26 cellular contexts compared by ENCODE assay signal in genomic region chr3:11517601-11518000, GRCh38.
"Had no signal": no experiment of that assay in that cellular context is flagged by ENCODE, and none has a peak within 500 bp of the region (broad histone marks: within the 10 kb centered on the region; RNA-seq: fewer than 3 reads in every experiment).

No MANE protein-coding gene starts in this region.

- ATAC-seq: foreskin keratinocyte; left lobe of liver; lower lobe of right lung; mucosa of descending colon; natural killer cell treated with Interleukin-12 subunit alpha and Interleukin-12 subunit beta and Interleukin-15 and Interleukin-18, amount 100 ng/mL, for 72 hours; right cardiac atrium; stimulated activated naive B cell treated with anti-CD40 and anti-IgM and Interleukin-4, amounts not matched to agents 10 μg/mL and 1 μg/mL and 100 μg/mL, for 72 hours; T-cell had no signal

- H3K27ac ChIP-seq: esophagus muscularis mucosa, foreskin keratinocyte, lower lobe of right lung, parathyroid adenoma, stomach, tibial nerve had no signal

- H3K27me3 Mint-ChIP-seq: dendritic cell treated with granulocyte-macrophage colony-stimulating factor and Interleukin-4, amounts not matched to agents 40 ng/mL and 50 ng/mL, for 4 days; natural killer cell treated with Interleukin-12 subunit alpha and Interleukin-12 subunit beta and Interleukin-15 and Interleukin-18, amount 100 ng/mL, for 72 hours; stimulated activated naive B cell treated with anti-CD40 and anti-IgM and Interleukin-4, amounts not matched to agents 10 μg/mL and 1 μg/mL and 100 μg/mL, for 72 hours; T-cell had no signal

- H3K27me3 ChIP-seq: esophagus muscularis mucosa, foreskin keratinocyte, stomach, tibial nerve had no signal

- H3K9me3 Mint-ChIP-seq: dendritic cell treated with granulocyte-macrophage colony-stimulating factor and Interleukin-4, amounts not matched to agents 40 ng/mL and 50 ng/mL, for 4 days; natural killer cell treated with Interleukin-12 subunit alpha and Interleukin-12 subunit beta and Interleukin-15 and Interleukin-18, amount 100 ng/mL, for 72 hours; stimulated activated naive B cell treated with anti-CD40 and anti-IgM and Interleukin-4, amounts not matched to agents 10 μg/mL and 1 μg/mL and 100 μg/mL, for 72 hours; T-cell; T-helper 2 cell treated with Interferon-gamma antibody and Interleukin-4, amounts not matched to agents 5 μg/mL and 100 μg/mL, for 36 hours had no signal

- H3K36me3 Mint-ChIP-seq: natural killer cell treated with Interleukin-12 subunit alpha and Interleukin-12 subunit beta and Interleukin-15 and Interleukin-18, amount 100 ng/mL, for 72 hours had no signal

- DNase-seq: activated CD4-positive, alpha-beta T cell treated with anti-CD3 and anti-CD28 coated beads for 4 hours; activated CD4-positive, alpha-beta T cell treated with anti-CD3 and anti-CD28 coated beads, Interleukin-2, amount 50 U/mL, for 4 hours; activated CD4-positive, CD25-positive, alpha-beta regulatory T cell; activated CD8-positive, alpha-beta memory T cell treated with anti-CD3 and anti-CD28 coated beads for 24 hours; activated gamma-delta T cell treated with Interleukin-2 at 50 U/mL for 16 hours; activated naive CD4-positive, alpha-beta T cell treated with anti-CD3 and anti-CD28 coated beads, Interleukin-2, amount 50 U/mL, for 16 hours; activated T-cell treated with anti-CD3 and anti-CD28 coated beads, Interleukin-2, amount 50 U/mL, for 1 hour; amniotic stem cell; foreskin keratinocyte; kidney glomerular epithelial cell; lower lobe of right lung; mucosa of descending colon; nucleus accumbens; right cardiac atrium; stimulated activated CD4-positive, alpha-beta T cell treated with anti-CD3 and anti-CD28 coated beads, Interleukin-15, amount 100 ng/mL, for 24 hours; stimulated activated CD4-positive, alpha-beta T cell treated with anti-CD3 and anti-CD28 coated beads, Interleukin-2, amount 100 ng/mL, for 24 hours; stimulated activated naive B cell treated with anti-CD40 and anti-IgM and Interleukin-4, amounts not matched to agents 10 μg/mL and 1 μg/mL and 100 μg/mL, for 72 hours; stomach; T-cell had no signal

- H3K4me3 ChIP-seq: esophagus muscularis mucosa, lower lobe of right lung, mucosa of descending colon, stomach, tibial nerve had no signal

- H3K4me1 ChIP-seq: parathyroid adenoma had no signal

- H3K27ac Mint-ChIP-seq: natural killer cell treated with Interleukin-12 subunit alpha and Interleukin-12 subunit beta and Interleukin-15 and Interleukin-18, amount 100 ng/mL, for 72 hours; stimulated activated naive B cell treated with anti-CD40 and anti-IgM and Interleukin-4, amounts not matched to agents 10 μg/mL and 1 μg/mL and 100 μg/mL, for 72 hours; T-helper 2 cell treated with Interferon-gamma antibody and Interleukin-4, amounts not matched to agents 5 μg/mL and 100 μg/mL, for 36 hours had no signal

- H3K4me3 Mint-ChIP-seq: dendritic cell treated with granulocyte-macrophage colony-stimulating factor and Interleukin-4, amounts not matched to agents 40 ng/mL and 50 ng/mL, for 4 days; natural killer cell treated with Interleukin-12 subunit alpha and Interleukin-12 subunit beta and Interleukin-15 and Interleukin-18, amount 100 ng/mL, for 72 hours; stimulated activated naive B cell treated with anti-CD40 and anti-IgM and Interleukin-4, amounts not matched to agents 10 μg/mL and 1 μg/mL and 100 μg/mL, for 72 hours; T-cell; T-helper 2 cell treated with Interferon-gamma antibody and Interleukin-4, amounts not matched to agents 5 μg/mL and 100 μg/mL, for 36 hours had no signal

- H3K9me3 ChIP-seq: esophagus muscularis mucosa, lower lobe of right lung, mucosa of descending colon, stomach, tibial nerve had no signal

- H3K36me3 ChIP-seq: esophagus muscularis mucosa, lower lobe of right lung, stomach, tibial nerve had no signal
